2 cellular contexts compared by ENCODE assay signal in genomic region chr1:215163144-215163543, GRCh38.
DNase-seq lines count a peak whose midpoint lies in the region; ATAC-seq, FAIRE-seq and TF ChIP-seq lines count a peak whose summit lies in the region.
"Not testable (repeated sequence)": the region's sequence is repeated elsewhere in the genome, so short reads cannot be mapped to it uniquely, and the experiment has no call there.

No MANE protein-coding gene starts in this region.

- in situ Hi-C loops in K562 (cut with MboI); HepG2 (cut with HindIII; ENCODE audit: extremely low pct_ligation_motif_present, low pct_unique_long_range_greater_than_20kb): not testable (repeated sequence)

- CTCF ChIA-PET in K562 (lab: Yijun Ruan, JAX; ENCODE audit: low intra/inter-chr PET ratio); HepG2 (lab: Yijun Ruan, JAX; ENCODE audit: low intra/inter-chr PET ratio, low total read pairs): not testable (repeated sequence)

- not testable (repeated sequence) for TF ChIP-seq CTCF in K562 (IDR thresholded peaks at IDR 0.05 in 2 of 3, conservative IDR thresholded peaks at IDR 0.05 in 1 of 3; ENCODE audit: insufficient read depth in 2 of 3, low read depth in 1 of 3, low read length in 3 of 3); HepG2 (CRISPR knock-in tag; IDR thresholded peaks at IDR 0.05)

- not testable (repeated sequence) for H3K4me3 ChIP-seq in K562; HepG2 (replicated peaks in 1 of 3; ENCODE audit: insufficient read depth in 1 of 3, low read depth in 2 of 3, low read length in 3 of 3)

- not testable (repeated sequence) for FAIRE-seq in K562 (lab: Jason Lieb, UNC); HepG2 (lab: Jason Lieb, UNC)

- not testable (repeated sequence) for H2AFZ ChIP-seq in K562 (ENCODE audit: low read depth, low read length); HepG2 (ENCODE audit: low read length)

- not testable (repeated sequence) for TF ChIP-seq POLR2A in K562 (conservative IDR thresholded peaks at IDR 0.05); HepG2 (IDR thresholded peaks at IDR 0.05; ENCODE audit: insufficient read depth in 1 of 2, low read depth in 2 of 2, low read length in 2 of 2)

- not testable (repeated sequence) for H4K20me1 ChIP-seq in K562 (replicated peaks; ENCODE audit: control insufficient read depth, insufficient read depth, low read length); HepG2 (ENCODE audit: insufficient read depth, low read length)

- WGBS in K562 (ENCODE audit: insufficient coverage, low coverage, missing lambda C conversion rate) = 0% methylated on average over 4 of the region's 4 CpGs
- 8% methylated on average over 4 of the region's 4 CpGs for WGBS in HepG2 (ENCODE audit: low lambda C conversion rate)

- not testable (repeated sequence) for TF ChIP-seq RAD21 in K562 (CRISPR knock-in tag; conservative IDR thresholded peaks at IDR 0.05 in 1 of 2, IDR thresholded peaks at IDR 0.05 in 1 of 2); HepG2 (CRISPR knock-in tag; IDR thresholded peaks at IDR 0.05)

- not testable (repeated sequence) for H3K27ac ChIP-seq in K562 (ENCODE audit: extremely low read depth, low read depth, low read length); HepG2 (ENCODE audit: extremely low read length, insufficient read depth, low read length)

- intact Hi-C loops in K562 (cut with micrococcal nuclease); HepG2 (cut with micrococcal nuclease; ENCODE audit: unreplicated experiment): not testable (repeated sequence)

- BruUV-seq in K562 (replicated peaks; lab: Mats Ljungman, UMichigan); HepG2 (replicated peaks; lab: Mats Ljungman, UMichigan): not testable (repeated sequence)

- H3K36me3 ChIP-seq in K562 (ENCODE audit: control insufficient read depth, insufficient read depth, low read length); HepG2 (replicated peaks in 1 of 2; ENCODE audit: control insufficient read depth in 1 of 2, insufficient read depth in 2 of 2, low read length in 2 of 2): not testable (repeated sequence)

- TF ChIP-seq EP300 in K562 (IDR thresholded peaks at IDR 0.05; ENCODE audit: low read length); HepG2 (IDR thresholded peaks at IDR 0.05; ENCODE audit: low read depth in 2 of 2, low read length in 2 of 2); HepG2 (CRISPR knock-in tag; IDR thresholded peaks at IDR 0.05; ENCODE audit: borderline replicate concordance): not testable (repeated sequence)

- ATAC-seq in K562, HepG2: not testable (repeated sequence)

- H3K79me2 ChIP-seq in K562 (ENCODE audit: control insufficient read depth, insufficient read depth, low read length); HepG2 (ENCODE audit: insufficient read depth, low read length): not testable (repeated sequence)

- not testable (repeated sequence) for H3K27me3 ChIP-seq in K562 (ENCODE audit: control insufficient read depth in 2 of 2, insufficient read depth in 2 of 2, low read length in 2 of 2); HepG2 (ENCODE audit: control insufficient read depth in 1 of 2, insufficient read depth in 2 of 2, low read length in 2 of 2)

- H3K9ac ChIP-seq in K562 (ENCODE audit: insufficient read depth in 1 of 2, low read depth in 2 of 2, low read length in 2 of 2); HepG2 (ENCODE audit: insufficient read depth, low read depth, low read length): not testable (repeated sequence)

- not testable (repeated sequence) for DNase-seq in K562 (ENCODE audit: extremely low read depth in 1 of 4, low spot score in 3 of 4); HepG2 (ENCODE audit: low spot score)

- not testable (repeated sequence) for H3K9me1 ChIP-seq in K562 (ENCODE audit: control insufficient read depth, insufficient read depth, low read length)

- not testable (repeated sequence) for H3K4me1 ChIP-seq in K562 (replicated peaks in 1 of 2; ENCODE audit: control insufficient read depth in 2 of 2, insufficient read depth in 2 of 2, low read length in 2 of 2); HepG2 (ENCODE audit: insufficient read depth, low read length)

- H3K4me2 ChIP-seq in K562 (ENCODE audit: insufficient read depth, low read length); HepG2 (ENCODE audit: low read depth, low read length): not testable (repeated sequence)

- not testable (repeated sequence) for H3K9me3 ChIP-seq in K562 (replicated peaks; ENCODE audit: control insufficient read depth, insufficient read depth, low read depth, low read length); HepG2 (ENCODE audit: low read length)

- POLR2A ChIA-PET in K562 (lab: Yijun Ruan, JAX) = interaction anchor here (0.6 kb wide), 1 partner anchor 267 kb away, joined by 6 read pairs; no protein-coding TSS in a partner anchor
- POLR2A ChIA-PET in HepG2 (lab: Yijun Ruan, JAX) = not testable (repeated sequence)

TF ChIP-seq in K562, 482 proteins besides CTCF, POLR2A, EP300 and RAD21:
- peak; percentile 83 for TF ChIP-seq TFE3 (CRISPR knock-in tag; IDR thresholded peaks at IDR 0.05)

TF ChIP-seq in HepG2, 621 proteins besides CTCF, POLR2A, EP300 and RAD21:
- TF ChIP-seq RAD51 (IDR thresholded peaks at IDR 0.05; ENCODE audit: borderline replicate concordance) = peak; percentile 60; the same call in 1 of the 2 replicates
